ENCODE assay signal across 28 cellular contexts in genomic region chr19:56951672-56952071, GRCh38.
"Had no signal": no experiment of that assay in that cellular context is flagged by ENCODE, and none has a peak within 500 bp of the region (broad histone marks: within the 10 kb centered on the region; RNA-seq: fewer than 3 reads in every experiment).

No MANE protein-coding gene starts in this region.

- H3K27ac Mint-ChIP-seq: stimulated activated effector memory CD8-positive, alpha-beta T cell treated with anti-CD3 and anti-CD28 coated beads, Interleukin-12 subunit alpha, Interleukin-12 subunit beta, amount 100 ng/mL, for 72 hours; stimulated activated memory B cell treated with anti-CD40 and anti-IgM and Interleukin-4, amounts not matched to agents 10 μg/mL and 1 μg/mL and 100 μg/mL, for 72 hours; stimulated activated naive B cell treated with anti-CD40 and anti-IgM and Interleukin-4, amounts not matched to agents 10 μg/mL and 1 μg/mL and 100 μg/mL, for 72 hours; stimulated activated naive CD8-positive, alpha-beta T cell treated with anti-CD3 and anti-CD28 coated beads, Interleukin-15, amount 100 ng/mL, for 72 hours; stimulated activated naive CD8-positive, alpha-beta T cell treated with anti-CD3 and anti-CD28 coated beads, Interleukin-15, Interleukin-2, amounts not matched to agents 100 ng/mL and 50 ng/mL, for 24 hours; type B pancreatic cell had no signal

- ATAC-seq: stimulated activated effector memory CD8-positive, alpha-beta T cell treated with anti-CD3 and anti-CD28 coated beads, Interleukin-12 subunit alpha, Interleukin-12 subunit beta, amount 100 ng/mL, for 72 hours; stimulated activated memory B cell treated with anti-CD40 and anti-IgM and Interleukin-4, amounts not matched to agents 10 μg/mL and 1 μg/mL and 100 μg/mL, for 72 hours; stimulated activated naive B cell treated with anti-CD40 and anti-IgM and Interleukin-4, amounts not matched to agents 10 μg/mL and 1 μg/mL and 100 μg/mL, for 72 hours; stimulated activated naive CD8-positive, alpha-beta T cell treated with anti-CD3 and anti-CD28 coated beads, Interleukin-15, amount 100 ng/mL, for 72 hours; stimulated activated naive CD8-positive, alpha-beta T cell treated with anti-CD3 and anti-CD28 coated beads, Interleukin-15, Interleukin-2, amounts not matched to agents 100 U/mL and 50 U/mL, for 24 hours; upper lobe of right lung had no signal

- H3K27ac ChIP-seq: stomach, suprapubic skin, testis, thoracic aorta, thyroid gland, tibial artery, tibial nerve, transverse colon, upper lobe of left lung, upper lobe of right lung, uterus, vagina had no signal

- H3K9me3 ChIP-seq: testis, thoracic aorta, thyroid gland, transverse colon, upper lobe of right lung, uterus, vagina had no signal

- H3K27me3 Mint-ChIP-seq: stimulated activated naive B cell treated with anti-CD40 and anti-IgM and Interleukin-4, amounts not matched to agents 10 μg/mL and 1 μg/mL and 100 μg/mL, for 72 hours; stimulated activated naive CD8-positive, alpha-beta T cell treated with anti-CD3 and anti-CD28 coated beads, Interleukin-15, amount 100 ng/mL, for 72 hours; stimulated activated naive CD8-positive, alpha-beta T cell treated with anti-CD3 and anti-CD28 coated beads, Interleukin-15, Interleukin-2, amounts not matched to agents 100 ng/mL and 50 ng/mL, for 24 hours; type B pancreatic cell had no signal

- H3K36me3 ChIP-seq: stomach, suprapubic skin, thoracic aorta, thyroid gland, tibial artery, tibial nerve, transverse colon, upper lobe of left lung, upper lobe of right lung, uterus, vagina had no signal

- H3K4me1 Mint-ChIP-seq: stimulated activated effector memory CD8-positive, alpha-beta T cell treated with anti-CD3 and anti-CD28 coated beads, Interleukin-12 subunit alpha, Interleukin-12 subunit beta, amount 100 ng/mL, for 72 hours; stimulated activated memory B cell treated with anti-CD40 and anti-IgM and Interleukin-4, amounts not matched to agents 10 μg/mL and 1 μg/mL and 100 μg/mL, for 72 hours; stimulated activated naive B cell treated with anti-CD40 and anti-IgM and Interleukin-4, amounts not matched to agents 10 μg/mL and 1 μg/mL and 100 μg/mL, for 72 hours; stimulated activated naive CD8-positive, alpha-beta T cell treated with anti-CD3 and anti-CD28 coated beads, Interleukin-15, amount 100 ng/mL, for 72 hours had no signal

- FAIRE-seq: urothelium cell line had no signal

- H3K4me3 ChIP-seq: stomach, suprapubic skin, testis, thoracic aorta, thyroid gland, tibial artery, tibial nerve, transverse colon, upper lobe of left lung, upper lobe of right lung, uterus, vagina had no signal

- H3K36me3 Mint-ChIP-seq: stimulated activated effector memory CD8-positive, alpha-beta T cell treated with anti-CD3 and anti-CD28 coated beads, Interleukin-12 subunit alpha, Interleukin-12 subunit beta, amount 100 ng/mL, for 72 hours; stimulated activated memory B cell treated with anti-CD40 and anti-IgM and Interleukin-4, amounts not matched to agents 10 μg/mL and 1 μg/mL and 100 μg/mL, for 72 hours; stimulated activated naive B cell treated with anti-CD40 and anti-IgM and Interleukin-4, amounts not matched to agents 10 μg/mL and 1 μg/mL and 100 μg/mL, for 72 hours; type B pancreatic cell had no signal

- H3K27me3 ChIP-seq: suprapubic skin, testis, thyroid gland, tibial artery, tibial nerve, transverse colon, upper lobe of left lung, uterus, vagina had no signal

- H3K4me1 ChIP-seq: stomach, suprapubic skin, thyroid gland, tibial artery, tibial nerve, transverse colon, upper lobe of left lung, upper lobe of right lung, uterus, vagina had no signal

- H3K4me3 Mint-ChIP-seq: stimulated activated effector memory CD8-positive, alpha-beta T cell treated with anti-CD3 and anti-CD28 coated beads, Interleukin-12 subunit alpha, Interleukin-12 subunit beta, amount 100 ng/mL, for 72 hours; stimulated activated memory B cell treated with anti-CD40 and anti-IgM and Interleukin-4, amounts not matched to agents 10 μg/mL and 1 μg/mL and 100 μg/mL, for 72 hours; stimulated activated naive B cell treated with anti-CD40 and anti-IgM and Interleukin-4, amounts not matched to agents 10 μg/mL and 1 μg/mL and 100 μg/mL, for 72 hours; stimulated activated naive CD8-positive, alpha-beta T cell treated with anti-CD3 and anti-CD28 coated beads, Interleukin-15, amount 100 ng/mL, for 72 hours; stimulated activated naive CD8-positive, alpha-beta T cell treated with anti-CD3 and anti-CD28 coated beads, Interleukin-15, Interleukin-2, amounts not matched to agents 100 ng/mL and 50 ng/mL, for 24 hours; type B pancreatic cell had no signal

- DNase-seq: stimulated activated CD4-positive, alpha-beta T cell treated with anti-CD3 and anti-CD28 coated beads, Interleukin-2, amount 100 ng/mL, for 48 hours; stimulated activated CD4-positive, alpha-beta T cell treated with anti-CD3 and anti-CD28 coated beads, Interleukin-4, amount 100 ng/mL, for 1 hour; stimulated activated CD4-positive, alpha-beta T cell treated with anti-CD3 and anti-CD28 coated beads, Interleukin-4, amount 100 ng/mL, for 24 hours; stimulated activated CD4-positive, alpha-beta T cell treated with anti-CD3 and anti-CD28 coated beads, Interleukin-4, amount 100 ng/mL, for 4 hours; stimulated activated CD8-positive, alpha-beta memory T cell treated with anti-CD3 and anti-CD28 coated beads, Interleukin-4, amount 100 ng/mL, for 48 hours; stimulated activated naive B cell treated with anti-CD40 and anti-IgM and Interleukin-4, amounts not matched to agents 10 μg/mL and 1 μg/mL and 100 μg/mL, for 72 hours; stimulated activated naive CD4-positive, alpha-beta T cell; stimulated activated naive CD4-positive, alpha-beta T cell treated with Interleukin-2 at 50 U/mL for 16 hours; stimulated activated naive CD8-positive, alpha-beta T cell treated with anti-CD3 and anti-CD28 coated beads, Interleukin-15, amount 100 ng/mL, for 72 hours; stimulated activated naive CD8-positive, alpha-beta T cell treated with anti-CD3 and anti-CD28 coated beads, Interleukin-15, Interleukin-2, amounts not matched to agents 100 U/mL and 50 U/mL, for 24 hours; stomach; substantia nigra; testis; thyroid gland; tibial artery; transverse colon; upper lobe of left lung; upper lobe of right lung; uterus had no signal
